Comparison of ENCODE assay signal across 14 cellular contexts in the genomic region with DNA sequence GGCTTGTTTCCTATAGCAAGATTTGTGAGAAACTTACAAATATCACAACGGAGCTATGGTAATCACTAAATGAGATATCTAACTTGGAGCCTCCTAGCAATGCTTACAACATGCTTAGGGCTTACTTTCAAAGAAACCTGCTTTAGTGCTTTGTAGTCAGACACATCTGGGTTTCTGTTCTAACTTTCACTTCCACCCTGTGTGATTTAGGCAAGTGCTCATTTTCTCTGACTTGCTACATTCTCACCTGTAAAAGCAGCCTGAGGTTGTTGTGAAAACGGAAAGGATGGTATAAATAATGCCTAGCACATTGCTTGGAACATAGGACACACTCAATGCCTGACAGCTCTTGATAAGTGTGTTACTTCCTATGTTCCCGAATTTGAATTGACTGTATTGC.
DNase-seq lines count a peak whose midpoint lies in the region; ATAC-seq and TF ChIP-seq lines count a peak whose summit lies in the region.
"Had no signal": no experiment of that assay in that cellular context is flagged by ENCODE, and none has a peak within 500 bp of the region (broad histone marks: within the 10 kb centered on the region; RNA-seq: fewer than 3 reads in every experiment).

No MANE protein-coding gene starts in this region.

- no peak overlapping the region for H3K4me3 ChIP-seq in GM12865 (ENCODE audit: low read depth, low read length)

- peak; percentile 72 for DNase-seq in GM12865 (ENCODE audit: low read depth)
- no peak for DNase-seq in stimulated activated CD4-positive, alpha-beta T cell treated with anti-CD3 and anti-CD28 coated beads, Interleukin-2, amount 100 ng/mL, for 48 hours
- no peak for DNase-seq in activated CD8-positive, alpha-beta memory T cell treated with anti-CD3 and anti-CD28 coated beads, Interleukin-2, amount 50 U/mL, for 4 hours
- DNase-seq in islet precursor cell: no peak
- DNase-seq: activated CD8-positive, alpha-beta memory T cell treated with anti-CD3 and anti-CD28 coated beads, Interleukin-2, amount 10 ng/mL, durations not matched to agents 7 days and 5 days; activated naive CD4-positive, alpha-beta T cell treated with anti-CD3 and anti-CD28 coated beads, Interleukin-2, amount 50 U/mL, for 16 hours; Kasumi-1; NCI-H187 treated with DMSO at 0.1 percent for 48 hours; NCI-H69; SIG-M5 had no signal

- peak; percentile 67 for ATAC-seq in GM19397 (IDR thresholded peaks at IDR 0.05; ENCODE audit: unreplicated experiment)
- peak; percentile 94 for ATAC-seq in HG02852 (IDR thresholded peaks at IDR 0.05; ENCODE audit: unreplicated experiment)
- ATAC-seq in HG03565 (IDR thresholded peaks at IDR 0.05; ENCODE audit: unreplicated experiment): peak; percentile 98
- no peak for ATAC-seq in activated CD4-positive, CD25-positive, alpha-beta regulatory T cell treated with anti-CD3 and anti-CD28 coated beads, Interleukin-2, amount 50 U/mL, for 24 hours
- ATAC-seq: activated CD8-positive, alpha-beta memory T cell treated with anti-CD3 and anti-CD28 coated beads, Interleukin-2, amount 10 ng/mL, durations not matched to agents 7 days and 5 days had no signal

- no peak for TF ChIP-seq CTCF in GM12865 (IDR thresholded peaks at IDR 0.05; ENCODE audit: insufficient read depth, low read depth, low read length, missing control alignments)

Comparison
In these comparisons a context has a peak if more than half of its experiments do, and no peak if none do; other contexts are left out.
1. ATAC-seq: peak in GM19397 (single experiment), HG02852 (single experiment) and HG03565 (single experiment); none in activated CD4-positive, CD25-positive, alpha-beta regulatory T cell treated with anti-CD3 and anti-CD28 coated beads, Interleukin-2, amount 50 U/mL, for 24 hours (0 of 2).